13 cellular contexts compared by ENCODE assay signal in genomic region chr20:14384411-14384810, GRCh38.
DNase-seq lines count a peak whose midpoint lies in the region; ATAC-seq and TF ChIP-seq lines count a peak whose summit lies in the region.
"Had no signal": no experiment of that assay in that cellular context is flagged by ENCODE, and none has a peak within 500 bp of the region (broad histone marks: within the 10 kb centered on the region; RNA-seq: fewer than 3 reads in every experiment).

No MANE protein-coding gene starts in this region.

- ATAC-seq in HG03520 (IDR thresholded peaks at IDR 0.05; ENCODE audit: unreplicated experiment): no peak
- no peak for ATAC-seq in HG03139 (IDR thresholded peaks at IDR 0.05; ENCODE audit: unreplicated experiment)
- ATAC-seq: esophagus mucosa, right cardiac atrium had no signal

- peak; percentile 7 for DNase-seq in AG09319 (ENCODE audit: extremely low read depth, low read depth)
- peak; percentile 58 for DNase-seq in HCEC 1CT
- DNase-seq in amniotic epithelial cell (ENCODE audit: low read depth): peak; percentile 15
- DNase-seq in iris pigment epithelial cell (ENCODE audit: low read depth): peak; percentile 15
- no peak for DNase-seq in stimulated activated CD8-positive, alpha-beta memory T cell treated with anti-CD3 and anti-CD28 coated beads, Interleukin-4, amount 100 ng/mL, for 48 hours
- DNase-seq: activated CD4-positive, alpha-beta T cell treated with anti-CD3 and anti-CD28 coated beads, Interleukin-2, amount 10 ng/mL, durations not matched to agents 24 days and 14 days; activated naive CD4-positive, alpha-beta T cell; dorsolateral prefrontal cortex; right cardiac atrium; stimulated activated CD4-positive, alpha-beta T cell treated with anti-CD3 and anti-CD28 coated beads, Interleukin-2, amount 100 ng/mL, for 24 hours had no signal

- TF ChIP-seq CTCF in AG09319 (IDR thresholded peaks at IDR 0.05; ENCODE audit: low read depth, low read length): no peak
